11 cellular contexts compared by ENCODE assay signal in genomic region chr3:106068795-106069194, GRCh38.
DNase-seq lines count a peak whose midpoint lies in the region; ATAC-seq lines count a peak whose summit lies in the region.
"Had no signal": no experiment of that assay in that cellular context is flagged by ENCODE, and none has a peak within 500 bp of the region (broad histone marks: within the 10 kb centered on the region; RNA-seq: fewer than 3 reads in every experiment).

No MANE protein-coding gene starts in this region.

- no peaks in the 10 kb centered on the region for H3K27me3 ChIP-seq in skeletal muscle tissue (ENCODE audit: control insufficient read depth in 3 of 3, insufficient read depth in 3 of 3, low read length in 3 of 3)

- no peaks in the 10 kb centered on the region for H3K36me3 ChIP-seq in skeletal muscle tissue (ENCODE audit: control insufficient read depth in 3 of 3, insufficient read depth in 3 of 3, low read length in 3 of 3)

- H3K27ac ChIP-seq in skeletal muscle tissue (ENCODE audit: low read depth, low read length): peak overlapping the region; percentile 31
- H3K27ac ChIP-seq: A549 had no signal

- H3K9me3 Mint-ChIP-seq in activated CD4-positive, alpha-beta T cell treated with anti-CD3 and anti-CD28 coated beads, Interleukin-2, amount 10 ng/mL, durations not matched to agents 24 days and 14 days: peaks cover 11% of the 10 kb centered on the region
- H3K9me3 Mint-ChIP-seq in activated naive CD8-positive, alpha-beta T cell treated with anti-CD3 and anti-CD28 coated beads, Interleukin-2, amount 50 U/mL, for 24 hours: peaks cover 27% of the 10 kb centered on the region

- peaks cover 8% of the 10 kb centered on the region for H3K4me1 Mint-ChIP-seq in activated CD4-positive, alpha-beta T cell treated with anti-CD3 and anti-CD28 coated beads, Interleukin-2, amount 10 ng/mL, durations not matched to agents 24 days and 14 days
- H3K4me1 Mint-ChIP-seq in activated naive CD8-positive, alpha-beta T cell treated with anti-CD3 and anti-CD28 coated beads, Interleukin-2, amount 50 U/mL, for 24 hours: peaks cover 32% of the 10 kb centered on the region

- peak overlapping the region; percentile 4 for H3K4me3 Mint-ChIP-seq in activated CD4-positive, alpha-beta T cell treated with anti-CD3 and anti-CD28 coated beads, Interleukin-2, amount 10 ng/mL, durations not matched to agents 24 days and 14 days
- peak overlapping the region; percentile 1 for H3K4me3 Mint-ChIP-seq in activated naive CD8-positive, alpha-beta T cell treated with anti-CD3 and anti-CD28 coated beads, Interleukin-2, amount 50 U/mL, for 24 hours

- intact Hi-C loops in activated CD4-positive, alpha-beta T cell treated with anti-CD3 and anti-CD28 coated beads, Interleukin-2, amount 10 ng/mL, durations not matched to agents 24 days and 14 days (cut with micrococcal nuclease): loop anchor here (2.0 kb wide), 2 partner anchors 58 to 108 kb away; no protein-coding TSS in a partner anchor

- no peaks in the 10 kb centered on the region for H3K27me3 Mint-ChIP-seq in activated CD4-positive, alpha-beta T cell treated with anti-CD3 and anti-CD28 coated beads, Interleukin-2, amount 10 ng/mL, durations not matched to agents 24 days and 14 days
- H3K27me3 Mint-ChIP-seq in activated naive CD8-positive, alpha-beta T cell treated with anti-CD3 and anti-CD28 coated beads, Interleukin-2, amount 50 U/mL, for 24 hours: no peaks in the 10 kb centered on the region

- H3K27ac Mint-ChIP-seq in activated CD4-positive, alpha-beta T cell treated with anti-CD3 and anti-CD28 coated beads, Interleukin-2, amount 10 ng/mL, durations not matched to agents 24 days and 14 days: peak overlapping the region; percentile 82
- peak overlapping the region; percentile 77 for H3K27ac Mint-ChIP-seq in activated naive CD8-positive, alpha-beta T cell treated with anti-CD3 and anti-CD28 coated beads, Interleukin-2, amount 50 U/mL, for 24 hours

- H3K9ac ChIP-seq in skeletal muscle tissue (ENCODE audit: low read depth in 1 of 3, low read length in 3 of 3): no peak overlapping the region

- H3K9me3 ChIP-seq in skeletal muscle tissue (ENCODE audit: control insufficient read depth in 3 of 3, low read length in 3 of 3): peaks cover 0 to 2% (median 2%) of the 10 kb centered on the region in 3 donors

- ATAC-seq in HG02870 (IDR thresholded peaks at IDR 0.05; ENCODE audit: unreplicated experiment): peak; percentile 55
- ATAC-seq in activated naive CD8-positive, alpha-beta T cell treated with anti-CD3 and anti-CD28 coated beads, Interleukin-2, amount 50 U/mL, for 24 hours: peak; percentile 99
- ATAC-seq: A549 had no signal

- no peaks in the 10 kb centered on the region for H3K36me3 Mint-ChIP-seq in activated CD4-positive, alpha-beta T cell treated with anti-CD3 and anti-CD28 coated beads, Interleukin-2, amount 10 ng/mL, durations not matched to agents 24 days and 14 days (ENCODE audit: low read depth)
- peaks cover 3% of the 10 kb centered on the region for H3K36me3 Mint-ChIP-seq in activated naive CD8-positive, alpha-beta T cell treated with anti-CD3 and anti-CD28 coated beads, Interleukin-2, amount 50 U/mL, for 24 hours (ENCODE audit: low read depth)

- no peaks in the 10 kb centered on the region for H3K4me1 ChIP-seq in skeletal muscle tissue (ENCODE audit: control insufficient read depth in 3 of 3, insufficient read depth in 3 of 3, low read length in 3 of 3)

- DNase-seq in activated CD4-positive, alpha-beta T cell treated with anti-CD3 and anti-CD28 coated beads, Interleukin-2, amount 10 ng/mL, durations not matched to agents 24 days and 14 days: peak; percentile 74
- no peak for DNase-seq in activated CD4-positive, alpha-beta T cell treated with anti-CD3 and anti-CD28 coated beads, Interleukin-2, amount 50 U/mL, for 1 hour
- DNase-seq in activated naive CD8-positive, alpha-beta T cell treated with anti-CD3 and anti-CD28 coated beads, Interleukin-2, amount 50 U/mL, for 24 hours: no peak
- DNase-seq in NOMO-1 treated with dmso at 0.1 percent for 144 hours (lab: John Stamatoyannopoulos, UW; ENCODE audit: unreplicated experiment): no peak
- no peak for DNase-seq in Kasumi-1 (lab: John Stamatoyannopoulos, UW)
- no peak for DNase-seq in hepatic stellate cell (ENCODE audit: low spot score)
- DNase-seq: NCI-H1417 had no signal

- no peak overlapping the region for H3K4me3 ChIP-seq in skeletal muscle tissue (ENCODE audit: low read length in 3 of 3)
- H3K4me3 ChIP-seq: A549, smooth muscle cell had no signal
